29 cellular contexts compared by ENCODE assay signal in genomic region chr2:48118895-48119294, GRCh38.
"Had no signal": no experiment of that assay in that cellular context is flagged by ENCODE, and none has a peak within 500 bp of the region (broad histone marks: within the 10 kb centered on the region; RNA-seq: fewer than 3 reads in every experiment).

No MANE protein-coding gene starts in this region.

- H3K27ac ChIP-seq: colonic mucosa, coronary artery, dorsolateral prefrontal cortex, epithelial cell of prostate, esophagus muscularis mucosa, esophagus squamous epithelium, foreskin keratinocyte, gastrocnemius medialis, gastroesophageal sphincter, heart left ventricle, heart right ventricle had no signal

- H3K36me3 ChIP-seq: colonic mucosa, esophagus muscularis mucosa, esophagus squamous epithelium, gastrocnemius medialis, gastroesophageal sphincter, heart left ventricle, heart right ventricle had no signal

- H3K4me1 ChIP-seq: colonic mucosa, esophagus muscularis mucosa, esophagus squamous epithelium, gastrocnemius medialis, gastroesophageal sphincter had no signal

- H3K27me3 Mint-ChIP-seq: dendritic cell treated with granulocyte-macrophage colony-stimulating factor and Interleukin-4, amounts not matched to agents 40 ng/mL and 50 ng/mL, for 4 days had no signal

- H3K4me1 Mint-ChIP-seq: endodermal cell had no signal

- H3K27ac Mint-ChIP-seq: dendritic cell treated with granulocyte-macrophage colony-stimulating factor and Interleukin-4, amounts not matched to agents 40 ng/mL and 50 ng/mL, for 4 days; effector memory CD8-positive, alpha-beta T cell; endodermal cell had no signal

- H3K4me3 ChIP-seq: colonic mucosa, coronary artery, dorsolateral prefrontal cortex, esophagus muscularis mucosa, esophagus squamous epithelium, gastrocnemius medialis, gastroesophageal sphincter, heart left ventricle, heart right ventricle had no signal

- H3K4me3 Mint-ChIP-seq: dendritic cell treated with granulocyte-macrophage colony-stimulating factor and Interleukin-4, amounts not matched to agents 40 ng/mL and 50 ng/mL, for 4 days; effector memory CD8-positive, alpha-beta T cell; endodermal cell had no signal

- FAIRE-seq: colon, endometrium, endothelial cell of umbilical vein, frontal cortex had no signal

- H3K9me3 Mint-ChIP-seq: dendritic cell treated with granulocyte-macrophage colony-stimulating factor and Interleukin-4, amounts not matched to agents 40 ng/mL and 50 ng/mL, for 4 days; effector memory CD8-positive, alpha-beta T cell; endodermal cell had no signal

- ATAC-seq: effector memory CD8-positive, alpha-beta T cell; esophagus mucosa; foreskin keratinocyte; gastrocnemius medialis; gastroesophageal sphincter; heart left ventricle; heart right ventricle had no signal

- DNase-seq: colonic mucosa; cortex of kidney; dermis blood vessel endothelial cell; dorsolateral prefrontal cortex; effector CD4-positive, alpha-beta T cell; effector CD8-positive, alpha-beta T cell; effector memory CD4-positive, alpha-beta T cell; effector memory CD8-positive, alpha-beta T cell; endodermal cell; erythroblast; esophagus squamous epithelium; foreskin fibroblast; foreskin keratinocyte; foreskin melanocyte; gastrocnemius medialis; glutamatergic neuron; head of caudate nucleus; heart left ventricle; heart right ventricle had no signal

- H3K27me3 ChIP-seq: colonic mucosa, dorsolateral prefrontal cortex, esophagus muscularis mucosa, esophagus squamous epithelium, foreskin keratinocyte, gastrocnemius medialis, gastroesophageal sphincter, heart left ventricle, heart right ventricle had no signal

- H3K9me3 ChIP-seq: colonic mucosa, esophagus muscularis mucosa, esophagus squamous epithelium, gastrocnemius medialis, gastroesophageal sphincter, heart left ventricle, heart right ventricle had no signal
